16 cellular contexts compared by ENCODE assay signal in genomic region chr16:57148481-57148880, GRCh38. TPM values are rescaled to one million over a fixed set of nuclear protein-coding genes. Genes with fewer than 3 reads are reported as not detected.
DNase-seq lines count a peak whose midpoint lies in the region; ATAC-seq and TF ChIP-seq lines count a peak whose summit lies in the region.
"Had no signal": no experiment of that assay in that cellular context is flagged by ENCODE, and none has a peak within 500 bp of the region (broad histone marks: within the 10 kb centered on the region; RNA-seq: fewer than 3 reads in every experiment).

No MANE protein-coding gene starts in this region.

- H4K20me1 ChIP-seq in MM.1S (ENCODE audit: insufficient read depth, low read length), result no peaks in the 10 kb centered on the region

- no peak for DNase-seq in CD8-positive, alpha-beta T cell
- DNase-seq in MM.1S, result no peak
- DNase-seq in sigmoid colon, result peak; percentile 57
- no peak for DNase-seq in activated effector memory CD4-positive, alpha-beta T cell treated with anti-CD3 and anti-CD28 coated beads, Interleukin-2, amount 50 U/mL, for 16 hours
- DNase-seq in CD14-positive monocyte (ENCODE audit: low spot score), result no peak
- no peak for DNase-seq in DMS53 (lab: John Stamatoyannopoulos, UW)
- DNase-seq in iPS-NIHi7 (ENCODE audit: extremely low spot score), result no peak
- DNase-seq: activated CD4-positive, alpha-beta T cell treated with anti-CD3 and anti-CD28 coated beads, Interleukin-2, amount 50 U/mL, for 1 hour; erythroblast; mucosa of descending colon; NCI-H1105 treated with DMSO at 0.1 percent for 48 hours; NCI-H446 treated with DMSO at 0.1 percent for 48 hours; stomach had no signal

- no peak for ATAC-seq in CD8-positive, alpha-beta T cell
- ATAC-seq in gastroesophageal sphincter, result no peak
- ATAC-seq: HepG2, mucosa of descending colon had no signal

- H3K27me3 ChIP-seq in CD8-positive, alpha-beta T cell (ENCODE audit: insufficient read depth, low read length), result no peaks in the 10 kb centered on the region
- H3K27me3 ChIP-seq in MM.1S (replicated peaks; ENCODE audit: insufficient read depth, low read length), result no peaks in the 10 kb centered on the region
- no peaks in the 10 kb centered on the region for H3K27me3 ChIP-seq in gastroesophageal sphincter
- no peaks in the 10 kb centered on the region for H3K27me3 ChIP-seq in sigmoid colon
- H3K27me3 ChIP-seq: stomach had no signal

- POLR2A ChIA-PET in CD8-positive, alpha-beta T cell (lab: Charles Lee), result interaction anchor here (0.6 kb wide), 1 partner anchor 210 kb away, joined by 6 read pairs; no protein-coding TSS in a partner anchor

- no peak for TF ChIP-seq POLR2A in gastroesophageal sphincter (IDR thresholded peaks at IDR 0.05)
- no peak for TF ChIP-seq POLR2A in sigmoid colon (IDR thresholded peaks at IDR 0.05)

- CTCF ChIA-PET in CD8-positive, alpha-beta T cell (lab: Charles Lee), result interaction anchor here (1.2 to 2.4 kb wide), 6 partner anchors 11 to 69 kb away, joined by 3 to 9 read pairs (median 6); partner anchors contain the start of gene CPNE2

- peak overlapping the region; percentile 30; the same call in 1 of the 2 replicates for H3K4me2 ChIP-seq in MM.1S (ENCODE audit: low read depth, low read length)

- H3K4me3 ChIP-seq in CD8-positive, alpha-beta T cell (ENCODE audit: low read depth, low read length), result no peak overlapping the region
- H3K4me3 ChIP-seq in MM.1S (ENCODE audit: low read length), result no peak overlapping the region
- H3K4me3 ChIP-seq in gastroesophageal sphincter, result no peak overlapping the region
- H3K4me3 ChIP-seq in sigmoid colon, result no peak overlapping the region
- H3K4me3 ChIP-seq: mucosa of descending colon, stomach had no signal

- peaks cover 24% of the 10 kb centered on the region for H3K4me1 Mint-ChIP-seq in CD8-positive, alpha-beta T cell (ENCODE audit: low read depth)
- H3K4me1 Mint-ChIP-seq in CD14-positive monocyte, result peaks cover 40% of the 10 kb centered on the region

- no peaks in the 10 kb centered on the region for H3K9me2 ChIP-seq in MM.1S (replicated peaks; ENCODE audit: insufficient read depth, low read length)

- H3F3A ChIP-seq in MM.1S (ENCODE audit: insufficient read depth, low read length), result 0 out of 2 replicates have a peak, but pooled peaks cover 5% of the 10 kb centered on the region

- H3K9me3 ChIP-seq in CD8-positive, alpha-beta T cell (ENCODE audit: low read length), result no peaks in the 10 kb centered on the region
- H3K9me3 ChIP-seq in MM.1S (replicated peaks; ENCODE audit: insufficient read depth, low read length) (no peaks in the 10 kb centered on the region), gastroesophageal sphincter (no peaks in the 10 kb centered on the region), sigmoid colon (no peaks in the 10 kb centered on the region)
- H3K9me3 ChIP-seq: mucosa of descending colon, stomach had no signal

- no peaks in the 10 kb centered on the region for H3K27me3 Mint-ChIP-seq in CD8-positive, alpha-beta T cell (ENCODE audit: low read depth)
- peaks cover 0 to 2% (median 0%) of the 10 kb centered on the region in 3 donors for H3K27me3 Mint-ChIP-seq in CD14-positive monocyte (ENCODE audit: low read depth in 3 of 3)

- no peak overlapping the region for H3K27ac ChIP-seq in CD8-positive, alpha-beta T cell (ENCODE audit: low read depth, low read length)
- H3K27ac ChIP-seq in MM.1S (ENCODE audit: low read length) (peak overlapping the region; percentile 55; the same call in 1 of the 2 replicates), gastroesophageal sphincter (peak overlapping the region in 3 of 4 donors; percentile 38 to 50 (median 41)), sigmoid colon (peak overlapping the region in 3 of 4 donors; percentile 8 to 34 (median 14))

- peak overlapping the region; percentile 57 for H3K27ac Mint-ChIP-seq in CD8-positive, alpha-beta T cell
- peak overlapping the region in 2 of 7 donors; percentile 21 to 63 for H3K27ac Mint-ChIP-seq in CD14-positive monocyte
- H3K27ac Mint-ChIP-seq: activated T-helper 2 cell treated with anti-CD3 and anti-CD28 coated beads, Interferon-gamma antibody, Interleukin-2, Interleukin-4, amounts not matched to agents 10 μg/mL and 5 μg/mL and 100 μg/mL, durations not matched to agents 14 hours and 24 hours and 36 hours had no signal

- H3K79me2 ChIP-seq in MM.1S (ENCODE audit: low read length), result no peaks in the 10 kb centered on the region

- WGBS in gastroesophageal sphincter (ENCODE audit: low coverage in 1 of 2), 2 donors, result 89 to 94% methylated on average over 5 to 6 of the region's 6 CpGs
- WGBS in sigmoid colon, 2 donors, result 97% methylated on average over 6 of the region's 6 CpGs

- peaks cover 27% of the 10 kb centered on the region for H3K4me1 ChIP-seq in CD8-positive, alpha-beta T cell (ENCODE audit: insufficient read depth, low read length)
- H3K4me1 ChIP-seq in MM.1S (ENCODE audit: low read length), result peaks cover 28% of the 10 kb centered on the region
- peaks cover 0 to 41% (median 12%) of the 10 kb centered on the region in 3 donors for H3K4me1 ChIP-seq in gastroesophageal sphincter
- peaks cover 0 to 26% (median 22%) of the 10 kb centered on the region in 4 donors for H3K4me1 ChIP-seq in sigmoid colon

- H3K9ac ChIP-seq in MM.1S (ENCODE audit: low read length), result no peak overlapping the region

- intact Hi-C loops in CD8-positive, alpha-beta T cell (cut with DNase I, micrococcal nuclease), result no loop called here
- intact Hi-C loops in sigmoid colon (cut with DNase I) (no loop called here), CD14-positive monocyte (cut with micrococcal nuclease) (no loop called here)

- H3K4me3 Mint-ChIP-seq in CD8-positive, alpha-beta T cell, result no peak overlapping the region
- H3K4me3 Mint-ChIP-seq in CD14-positive monocyte, result no peak overlapping the region

- TF ChIP-seq EP300 in gastroesophageal sphincter (IDR thresholded peaks at IDR 0.05) (no peak), sigmoid colon (IDR thresholded peaks at IDR 0.05) (no peak)

- peaks cover 1% of the 10 kb centered on the region for H3K36me3 ChIP-seq in CD8-positive, alpha-beta T cell (ENCODE audit: insufficient read depth, low read length)
- H3K36me3 ChIP-seq in MM.1S (replicated peaks; ENCODE audit: insufficient read depth, low read length), result no peaks in the 10 kb centered on the region; the same call in 1 of the 2 replicates
- peaks cover 0 to 38% of the 10 kb centered on the region in 2 donors for H3K36me3 ChIP-seq in gastroesophageal sphincter
- peaks cover 0 to 19% (median 0%) of the 10 kb centered on the region in 4 donors for H3K36me3 ChIP-seq in sigmoid colon

- H2AFZ ChIP-seq in MM.1S (ENCODE audit: low read length), result no peak overlapping the region

- H3K36me3 Mint-ChIP-seq in CD8-positive, alpha-beta T cell, result peaks cover 52% of the 10 kb centered on the region
- peaks cover 48 to 72% of the 10 kb centered on the region in 2 donors for H3K36me3 Mint-ChIP-seq in CD14-positive monocyte

- TF ChIP-seq CTCF in CD8-positive, alpha-beta T cell (IDR thresholded peaks at IDR 0.05), result no peak
- TF ChIP-seq CTCF in MM.1S (IDR thresholded peaks at IDR 0.05; ENCODE audit: low read length), result no peak
- TF ChIP-seq CTCF in gastroesophageal sphincter (IDR thresholded peaks at IDR 0.05), result no peak
- no peak for TF ChIP-seq CTCF in sigmoid colon (IDR thresholded peaks at IDR 0.05)
- TF ChIP-seq CTCF in CD14-positive monocyte (IDR thresholded peaks at IDR 0.05), result no peak

- no peaks in the 10 kb centered on the region for H3K9me3 Mint-ChIP-seq in CD8-positive, alpha-beta T cell
- H3K9me3 Mint-ChIP-seq in CD14-positive monocyte, result no peaks in the 10 kb centered on the region
- H3K9me3 Mint-ChIP-seq: activated T-helper 2 cell treated with anti-CD3 and anti-CD28 coated beads, Interferon-gamma antibody, Interleukin-2, Interleukin-4, amounts not matched to agents 10 μg/mL and 5 μg/mL and 100 μg/mL, durations not matched to agents 14 hours and 24 hours and 36 hours had no signal

RNA-seq across cellular contexts. Expression of gene PSME3IP1, which starts 37.4 kb away (rescaled TPM):
- 10 to 100 TPM; 82.6 to 87.2 TPM for total RNA-seq in CD8-positive, alpha-beta T cell
- total RNA-seq in gastroesophageal sphincter (10 to 100 TPM; 54.9 to 80.7 (median 68.1) TPM), sigmoid colon (10 to 100 TPM; 60.1 to 81.3 (median 76.9) TPM)
- polyA plus RNA-seq in sigmoid colon (10 to 100 TPM; 70.5 to 75.4 (median 73.9) TPM), CD14-positive monocyte (10 to 100 TPM; 75.4 to 78.6 TPM)

RNA-seq across cellular contexts. Expression of gene RSPRY1, which starts 37.6 kb away (rescaled TPM):
- 10 to 100 TPM; 22.4 to 23.2 TPM for total RNA-seq in CD8-positive, alpha-beta T cell
- total RNA-seq in gastroesophageal sphincter, result 10 to 100 TPM; 28.2 to 31.8 (median 29.5) TPM
- 10 to 100 TPM; 30.6 to 42.7 (median 34.1) TPM for total RNA-seq in sigmoid colon
- polyA plus RNA-seq in sigmoid colon, result 10 to 100 TPM; 12.6 to 17.8 (median 16.6) TPM
- polyA plus RNA-seq in CD14-positive monocyte, result 10 to 100 TPM; 21.3 to 28.3 TPM

RNA-seq across cellular contexts. Expression of gene CPNE2, which starts 56.1 kb away (rescaled TPM):
- 1 to 10 TPM; 5.7 to 6.8 TPM for total RNA-seq in CD8-positive, alpha-beta T cell
- total RNA-seq in gastroesophageal sphincter, result 10 to 100 TPM; 18.0 to 38.7 (median 27.8) TPM
- total RNA-seq in sigmoid colon, result 10 to 100 TPM; 22.9 to 59.9 (median 25.4) TPM
- polyA plus RNA-seq in sigmoid colon, result 10 to 100 TPM; 60.7 to 75.1 (median 66.6) TPM
- polyA plus RNA-seq in CD14-positive monocyte, result 10 to 100 TPM; 18.3 to 23.9 TPM
